9 cellular contexts compared by ENCODE assay signal in the genomic region with DNA sequence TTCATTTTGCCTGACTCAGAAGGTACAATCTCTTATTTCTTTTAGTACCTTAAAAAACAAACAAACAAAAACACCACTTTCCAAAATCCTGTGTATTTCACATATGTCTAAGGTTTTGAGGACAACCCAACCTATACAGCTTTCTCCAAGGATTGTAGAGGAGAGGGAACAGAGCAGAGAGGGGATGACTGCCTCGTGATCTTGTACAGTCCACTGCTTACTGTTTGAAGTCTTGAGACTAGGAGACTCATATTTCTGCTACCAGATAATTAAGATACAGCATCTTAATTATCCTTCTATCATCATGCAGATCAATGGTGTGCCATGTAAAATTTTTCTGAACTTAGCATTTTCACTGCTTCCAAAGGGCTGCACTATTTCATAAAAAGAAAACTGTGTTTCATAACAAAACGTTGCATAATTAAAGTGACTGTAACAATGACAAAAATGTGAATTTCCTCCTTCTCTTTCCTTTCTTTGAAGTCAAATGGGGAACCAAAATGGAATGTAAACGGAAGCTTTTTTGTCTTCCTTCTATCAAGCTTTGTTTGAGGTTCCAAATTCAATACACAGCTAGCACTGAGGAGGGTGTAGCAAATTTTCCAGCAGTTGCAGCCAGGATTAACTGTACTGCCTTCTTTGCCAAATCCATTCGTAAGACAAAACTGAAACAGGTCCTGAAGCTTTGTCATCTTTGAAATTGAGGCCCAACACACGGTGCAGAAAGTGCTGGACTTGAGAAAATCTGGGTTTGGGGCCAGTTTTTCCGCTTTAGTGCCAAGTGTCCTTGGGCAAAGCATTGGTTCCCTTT. TPM values are rescaled to one million over a fixed set of nuclear protein-coding genes. Genes with fewer than 3 reads are reported as not detected.
A peak's percentile ranks its signal among the peaks of the same experiment; 100 is the strongest.
DNase-seq lines count a peak whose midpoint lies in the region; ATAC-seq and TF ChIP-seq lines count a peak whose summit lies in the region.
"Had no signal": no experiment of that assay in that cellular context is flagged by ENCODE, and none has a peak within 500 bp of the region (broad histone marks: within the 10 kb centered on the region; RNA-seq: fewer than 3 reads in every experiment).

No MANE protein-coding gene starts in this region.

- peak overlapping the region; percentile 5 for H3K4me2 ChIP-seq in mammary epithelial cell (ENCODE audit: insufficient read depth, low read depth, low read length)

- H3K27ac ChIP-seq in mammary epithelial cell (ENCODE audit: insufficient read depth, low read depth, low read length): no peak overlapping the region
- no peak overlapping the region for H3K27ac ChIP-seq in CD8-positive, alpha-beta memory T cell (ENCODE audit: low read depth, low read length)
- H3K27ac ChIP-seq in CD8-positive, alpha-beta T cell (ENCODE audit: low read depth, low read length): no peak overlapping the region

- no peak overlapping the region for H3K4me3 ChIP-seq in mammary epithelial cell (replicated peaks in 1 of 3; ENCODE audit: insufficient read depth in 1 of 3, low read depth in 2 of 3, low read length in 3 of 3)
- no peak overlapping the region for H3K4me3 ChIP-seq in CD8-positive, alpha-beta memory T cell (ENCODE audit: low read length)
- no peak overlapping the region for H3K4me3 ChIP-seq in CD8-positive, alpha-beta T cell (ENCODE audit: low read depth, low read length)

- peaks cover 2 to 3% of the 10 kb centered on the region in 2 donors for H3K27me3 Mint-ChIP-seq in CD8-positive, alpha-beta memory T cell
- peaks cover 33% of the 10 kb centered on the region for H3K27me3 Mint-ChIP-seq in CD8-positive, alpha-beta T cell (ENCODE audit: low read depth)

- H3K27me3 ChIP-seq in mammary epithelial cell (ENCODE audit: insufficient read depth, low read length): no peaks in the 10 kb centered on the region
- no peaks in the 10 kb centered on the region for H3K27me3 ChIP-seq in CD8-positive, alpha-beta memory T cell (ENCODE audit: insufficient read depth, low read length, poor library complexity, severe bottlenecking)
- H3K27me3 ChIP-seq in CD8-positive, alpha-beta T cell (ENCODE audit: insufficient read depth, low read length): no peaks in the 10 kb centered on the region

- no peak for TF ChIP-seq CTCF in mammary epithelial cell (conservative IDR thresholded peaks at IDR 0.05 in 1 of 2, IDR thresholded peaks at IDR 0.05 in 1 of 2; ENCODE audit: extremely low read depth in 1 of 2, insufficient read depth in 1 of 2, low read depth in 1 of 2, low read length in 2 of 2)
- no peak for TF ChIP-seq CTCF in CD8-positive, alpha-beta T cell (IDR thresholded peaks at IDR 0.05)

- H3K4me1 ChIP-seq in mammary epithelial cell (ENCODE audit: insufficient read depth, low read length): peaks cover 5% of the 10 kb centered on the region
- peaks cover 20% of the 10 kb centered on the region for H3K4me1 ChIP-seq in CD8-positive, alpha-beta memory T cell (ENCODE audit: insufficient read depth, low read length)
- peaks cover 16% of the 10 kb centered on the region for H3K4me1 ChIP-seq in CD8-positive, alpha-beta T cell (ENCODE audit: insufficient read depth, low read length)

- peak overlapping the region; percentile 74 for H2AFZ ChIP-seq in mammary epithelial cell (ENCODE audit: low read depth, low read length)

- in situ Hi-C loops in mammary epithelial cell (cut with MboI; ENCODE audit: low sequenced_read_pairs in 2 of 2): no loop called here

- POLR2A ChIA-PET in CD8-positive, alpha-beta memory T cell (lab: Charles Lee): no interaction called here
- POLR2A ChIA-PET in CD8-positive, alpha-beta T cell (lab: Charles Lee): interaction anchor here (0.6 to 1.1 kb wide), 2 partner anchors 61 to 296 kb away, joined by 3 read pairs; no protein-coding TSS in a partner anchor

- BruUV-seq in mammary epithelial cell (replicated peaks; lab: Mats Ljungman, UMichigan): no TSS peak

- peak; percentile 66 for ATAC-seq in left lobe of liver
- no peak for ATAC-seq in CD8-positive, alpha-beta T cell
- ATAC-seq: WTC11 had no signal

- CTCF ChIA-PET in mammary epithelial cell (lab: Charles Lee; ENCODE audit: low non-redundant PET): no interaction called here
- CTCF ChIA-PET in CD8-positive, alpha-beta memory T cell (lab: Charles Lee): interaction anchor here (1.6 kb wide), 1 partner anchor 12 kb away, joined by 4 read pairs; no protein-coding TSS in a partner anchor
- CTCF ChIA-PET in CD8-positive, alpha-beta T cell (lab: Charles Lee): interaction anchor here (5.2 kb wide), 1 partner anchor 13 kb away, joined by 54 read pairs; no protein-coding TSS in a partner anchor

- no peak overlapping the region for H3K9ac ChIP-seq in mammary epithelial cell (ENCODE audit: insufficient read depth, low read length)

- intact Hi-C loops in mammary epithelial cell (cut with micrococcal nuclease): no loop called here
- intact Hi-C loops in CD8-positive, alpha-beta T cell (cut with DNase I, micrococcal nuclease): no loop called here

- H3K4me1 Mint-ChIP-seq in CD8-positive, alpha-beta memory T cell: peaks cover 21 to 49% (median 48%) of the 10 kb centered on the region in 3 donors
- H3K4me1 Mint-ChIP-seq in CD8-positive, alpha-beta T cell (ENCODE audit: low read depth): peaks cover 23% of the 10 kb centered on the region

- H3K36me3 ChIP-seq in mammary epithelial cell (ENCODE audit: insufficient read depth, low read length): no peaks in the 10 kb centered on the region
- no peaks in the 10 kb centered on the region for H3K36me3 ChIP-seq in CD8-positive, alpha-beta memory T cell (ENCODE audit: insufficient read depth, low read length)
- H3K36me3 ChIP-seq in CD8-positive, alpha-beta T cell (ENCODE audit: insufficient read depth, low read length): no peaks in the 10 kb centered on the region

- no peaks in the 10 kb centered on the region for H3K9me3 Mint-ChIP-seq in CD8-positive, alpha-beta memory T cell
- no peaks in the 10 kb centered on the region for H3K9me3 Mint-ChIP-seq in CD8-positive, alpha-beta T cell

- no peaks in the 10 kb centered on the region for H3K79me2 ChIP-seq in mammary epithelial cell (ENCODE audit: insufficient read depth, low read length)

- H3K27ac Mint-ChIP-seq in CD8-positive, alpha-beta memory T cell: no peak overlapping the region
- no peak overlapping the region for H3K27ac Mint-ChIP-seq in CD8-positive, alpha-beta T cell
- H3K27ac Mint-ChIP-seq: WTC11 had no signal

- 27% methylated on average over 6 of the region's 6 CpGs for WGBS in mammary epithelial cell (ENCODE audit: low coverage, missing lambda C conversion rate)

- no peaks in the 10 kb centered on the region for H3K9me3 ChIP-seq in mammary epithelial cell (replicated peaks; ENCODE audit: insufficient read depth, low read length)
- H3K9me3 ChIP-seq in CD8-positive, alpha-beta memory T cell (ENCODE audit: low read length): no peaks in the 10 kb centered on the region
- no peaks in the 10 kb centered on the region for H3K9me3 ChIP-seq in CD8-positive, alpha-beta T cell (ENCODE audit: low read length)

- dilution Hi-C loops in mammary epithelial cell (cut with HindIII; ENCODE audit: low sequenced_read_pairs): no loop called here

- H3K4me3 Mint-ChIP-seq in CD8-positive, alpha-beta memory T cell: no peak overlapping the region
- no peak overlapping the region for H3K4me3 Mint-ChIP-seq in CD8-positive, alpha-beta T cell
- H3K4me3 Mint-ChIP-seq: WTC11 had no signal

- peaks cover 0 to 5% (median 2%) of the 10 kb centered on the region in 3 donors for H3K36me3 Mint-ChIP-seq in CD8-positive, alpha-beta memory T cell
- H3K36me3 Mint-ChIP-seq in CD8-positive, alpha-beta T cell: no peaks in the 10 kb centered on the region
- H3K36me3 Mint-ChIP-seq: WTC11 had no signal

- H4K20me1 ChIP-seq in mammary epithelial cell (ENCODE audit: insufficient read depth, low read length): no peaks in the 10 kb centered on the region

- DNase-seq in KG1 (lab: John Stamatoyannopoulos, UW) (peak; percentile 27), mammary epithelial cell (no peak), left lobe of liver (ENCODE audit: low spot score) (no peak), stromal cell of bone marrow (ENCODE audit: low read depth) (peak; percentile 40), NCI-H345 treated with DMSO at 0.1 percent for 48 hours (lab: John Stamatoyannopoulos, UW; ENCODE audit: unreplicated experiment) (no peak), ureter (ENCODE audit: low spot score) (no peak)
- no peak for DNase-seq in CD8-positive, alpha-beta memory T cell
- no peak for DNase-seq in CD8-positive, alpha-beta T cell

RNA-seq across cellular contexts. Expression of gene RCBTB2, which starts 34.8 kb away (rescaled TPM):
- total RNA-seq in mammary epithelial cell (10 to 100 TPM in 1 of 2 donors, 1 to 10 TPM in 1; 4.9 to 12.0 TPM), left lobe of liver (3.5 TPM), ureter (11.5 TPM)
- polyA plus RNA-seq in mammary epithelial cell: 3.7 TPM
- 0.26 TPM for polyA minus RNA-seq in mammary epithelial cell
- total RNA-seq in CD8-positive, alpha-beta memory T cell: 1 to 10 TPM; 5.4 to 6.5 TPM
- 23.4 TPM for polyA plus RNA-seq in CD8-positive, alpha-beta memory T cell
- 1 to 10 TPM; 1.5 to 2.0 TPM for total RNA-seq in CD8-positive, alpha-beta T cell

Comparison
In these comparisons a context has a peak if more than half of its experiments do, and no peak if none do; other contexts are left out.
1. DNase-seq: peak in KG1 (single experiment) and stromal cell of bone marrow (single experiment); none in mammary epithelial cell (single experiment), left lobe of liver (single experiment), NCI-H345 treated with DMSO at 0.1 percent for 48 hours (single experiment), CD8-positive, alpha-beta memory T cell (0 of 5), CD8-positive, alpha-beta T cell (0 of 7) and ureter (single experiment).